Comparison of ENCODE assay signal across 21 cellular contexts in genomic region chr3:143221446-143221845, GRCh38.
DNase-seq lines count a peak whose midpoint lies in the region; ATAC-seq, FAIRE-seq and TF ChIP-seq lines count a peak whose summit lies in the region.
"Had no signal": no experiment of that assay in that cellular context is flagged by ENCODE, and none has a peak within 500 bp of the region (broad histone marks: within the 10 kb centered on the region; RNA-seq: fewer than 3 reads in every experiment).

No MANE protein-coding gene starts in this region.

- intact Hi-C loops in activated CD8-positive, alpha-beta T cell treated with anti-CD3 and anti-CD28 coated beads for 36 hours (cut with micrococcal nuclease) = no loop called here

- H3K27ac ChIP-seq in DOHH2 (ENCODE audit: low read depth, low read length) = no peak overlapping the region
- H3K27ac ChIP-seq: RWPE1 had no signal

- no peaks in the 10 kb centered on the region for H3K9me3 ChIP-seq in DOHH2 (ENCODE audit: control insufficient read depth, insufficient read depth, low read length)
- H3K9me3 ChIP-seq: MG63 had no signal

- ATAC-seq in stimulated activated memory B cell treated with anti-CD40 and anti-IgM and Interleukin-4, amounts not matched to agents 10 μg/mL and 1 μg/mL and 100 μg/mL, for 72 hours = no peak
- ATAC-seq in GM21717 (IDR thresholded peaks at IDR 0.05; ENCODE audit: unreplicated experiment) = no peak
- no peak for ATAC-seq in activated CD8-positive, alpha-beta T cell treated with anti-CD3 and anti-CD28 coated beads for 36 hours
- no peak for ATAC-seq in activated CD8-positive, alpha-beta T cell treated with anti-CD3 and anti-CD28 coated beads, Interleukin-2, amount 10 ng/mL, durations not matched to agents 7 days and 5 days

- H3K27me3 Mint-ChIP-seq in stimulated activated memory B cell treated with anti-CD40 and anti-IgM and Interleukin-4, amounts not matched to agents 10 μg/mL and 1 μg/mL and 100 μg/mL, for 72 hours = no peaks in the 10 kb centered on the region
- H3K27me3 Mint-ChIP-seq in activated CD8-positive, alpha-beta T cell treated with anti-CD3 and anti-CD28 coated beads for 36 hours = no peaks in the 10 kb centered on the region
- no peaks in the 10 kb centered on the region for H3K27me3 Mint-ChIP-seq in activated CD8-positive, alpha-beta T cell treated with anti-CD3 and anti-CD28 coated beads, Interleukin-2, amount 10 ng/mL, durations not matched to agents 7 days and 5 days (ENCODE audit: low read depth)
- H3K27me3 Mint-ChIP-seq: B cell had no signal

- peaks cover 62% of the 10 kb centered on the region for H3K4me1 ChIP-seq in DOHH2 (ENCODE audit: control insufficient read depth, low read length)

- no peaks in the 10 kb centered on the region for H3K27me3 ChIP-seq in DOHH2 (ENCODE audit: control insufficient read depth, low read length)
- H3K27me3 ChIP-seq: MG63 had no signal

- H3K36me3 ChIP-seq in DOHH2 (ENCODE audit: control insufficient read depth, low read length) = no peaks in the 10 kb centered on the region
- H3K36me3 ChIP-seq: MG63 had no signal

- no peak for DNase-seq in GM19239 (ENCODE audit: insufficient read length, low spot score)
- peak; percentile 50 for DNase-seq in RPMI8226
- DNase-seq in GOT3 (lab: John Stamatoyannopoulos, UW) = no peak
- no peak for DNase-seq in activated CD8-positive, alpha-beta T cell treated with anti-CD3 and anti-CD28 coated beads for 36 hours
- no peak for DNase-seq in activated CD8-positive, alpha-beta T cell treated with anti-CD3 and anti-CD28 coated beads, Interleukin-2, amount 10 ng/mL, durations not matched to agents 7 days and 5 days
- DNase-seq: Calu3, DMS79 treated with DMSO at 0.1 percent for 48 hours, HCEC 1CT, MG63, NCI-H1694, NCI-H2029 treated with DMSO at 0.1 percent for 48 hours, NCI-H446 treated with DMSO at 0.1 percent for 48 hours, NCI-H526, NCI-H82, SHP77 had no signal

- no peaks in the 10 kb centered on the region for H3K36me3 Mint-ChIP-seq in stimulated activated memory B cell treated with anti-CD40 and anti-IgM and Interleukin-4, amounts not matched to agents 10 μg/mL and 1 μg/mL and 100 μg/mL, for 72 hours
- no peaks in the 10 kb centered on the region for H3K36me3 Mint-ChIP-seq in activated CD8-positive, alpha-beta T cell treated with anti-CD3 and anti-CD28 coated beads for 36 hours (ENCODE audit: low read depth)
- H3K36me3 Mint-ChIP-seq in activated CD8-positive, alpha-beta T cell treated with anti-CD3 and anti-CD28 coated beads, Interleukin-2, amount 10 ng/mL, durations not matched to agents 7 days and 5 days (ENCODE audit: low read depth) = no peaks in the 10 kb centered on the region

- H3K9me3 Mint-ChIP-seq in stimulated activated memory B cell treated with anti-CD40 and anti-IgM and Interleukin-4, amounts not matched to agents 10 μg/mL and 1 μg/mL and 100 μg/mL, for 72 hours = no peaks in the 10 kb centered on the region
- H3K9me3 Mint-ChIP-seq in activated CD8-positive, alpha-beta T cell treated with anti-CD3 and anti-CD28 coated beads for 36 hours = no peaks in the 10 kb centered on the region
- no peaks in the 10 kb centered on the region for H3K9me3 Mint-ChIP-seq in activated CD8-positive, alpha-beta T cell treated with anti-CD3 and anti-CD28 coated beads, Interleukin-2, amount 10 ng/mL, durations not matched to agents 7 days and 5 days (ENCODE audit: insufficient read depth)

- peak overlapping the region; percentile 23 for H3K27ac Mint-ChIP-seq in stimulated activated memory B cell treated with anti-CD40 and anti-IgM and Interleukin-4, amounts not matched to agents 10 μg/mL and 1 μg/mL and 100 μg/mL, for 72 hours
- H3K27ac Mint-ChIP-seq in activated CD8-positive, alpha-beta T cell treated with anti-CD3 and anti-CD28 coated beads for 36 hours = no peak overlapping the region
- H3K27ac Mint-ChIP-seq in activated CD8-positive, alpha-beta T cell treated with anti-CD3 and anti-CD28 coated beads, Interleukin-2, amount 10 ng/mL, durations not matched to agents 7 days and 5 days = no peak overlapping the region
- H3K27ac Mint-ChIP-seq: B cell had no signal

- H3K4me3 Mint-ChIP-seq in stimulated activated memory B cell treated with anti-CD40 and anti-IgM and Interleukin-4, amounts not matched to agents 10 μg/mL and 1 μg/mL and 100 μg/mL, for 72 hours = no peak overlapping the region
- no peak overlapping the region for H3K4me3 Mint-ChIP-seq in activated CD8-positive, alpha-beta T cell treated with anti-CD3 and anti-CD28 coated beads for 36 hours
- no peak overlapping the region for H3K4me3 Mint-ChIP-seq in activated CD8-positive, alpha-beta T cell treated with anti-CD3 and anti-CD28 coated beads, Interleukin-2, amount 10 ng/mL, durations not matched to agents 7 days and 5 days
- H3K4me3 Mint-ChIP-seq: B cell had no signal

- FAIRE-seq in GM19239 (lab: Jason Lieb, UNC) = peak; percentile 52
- FAIRE-seq: H1 had no signal

- POLR2A ChIA-PET in activated CD8-positive, alpha-beta T cell treated with anti-CD3 and anti-CD28 coated beads for 36 hours (lab: Charles Lee) = interaction anchor here (0.8 to 1.0 kb wide), 2 partner anchors 12 to 18 kb away, joined by 3 read pairs; no protein-coding TSS in a partner anchor
- POLR2A ChIA-PET in activated CD8-positive, alpha-beta T cell treated with anti-CD3 and anti-CD28 coated beads, Interleukin-2, amount 10 ng/mL, durations not matched to agents 7 days and 5 days (lab: Charles Lee) = no interaction called here

- no peak for TF ChIP-seq CTCF in DOHH2 (IDR thresholded peaks at IDR 0.05; ENCODE audit: low read depth, low read length, poor library complexity, severe bottlenecking)
- no peak for TF ChIP-seq CTCF in activated CD8-positive, alpha-beta T cell treated with anti-CD3 and anti-CD28 coated beads for 36 hours (IDR thresholded peaks at IDR 0.05)

- no peaks in the 10 kb centered on the region for H3K9me2 ChIP-seq in DOHH2 (replicated peaks; ENCODE audit: control insufficient read depth, low read length)

- no peaks in the 10 kb centered on the region for H4K20me1 ChIP-seq in DOHH2 (ENCODE audit: control insufficient read depth, insufficient read depth, low read depth, low read length)

- H3K79me2 ChIP-seq in DOHH2 (ENCODE audit: control insufficient read depth, low read length) = no peaks in the 10 kb centered on the region

- peak overlapping the region; percentile 12; the same call in 1 of the 2 replicates for H3K4me3 ChIP-seq in DOHH2 (ENCODE audit: low read length)
- H3K4me3 ChIP-seq: MG63 had no signal

- peaks cover 27% of the 10 kb centered on the region for H3F3A ChIP-seq in DOHH2 (ENCODE audit: control insufficient read depth, insufficient read depth)

- H3K4me1 Mint-ChIP-seq in stimulated activated memory B cell treated with anti-CD40 and anti-IgM and Interleukin-4, amounts not matched to agents 10 μg/mL and 1 μg/mL and 100 μg/mL, for 72 hours = peaks cover 36% of the 10 kb centered on the region
- H3K4me1 Mint-ChIP-seq in activated CD8-positive, alpha-beta T cell treated with anti-CD3 and anti-CD28 coated beads for 36 hours (ENCODE audit: low read depth) = peaks cover 21% of the 10 kb centered on the region
- peaks cover 13% of the 10 kb centered on the region for H3K4me1 Mint-ChIP-seq in activated CD8-positive, alpha-beta T cell treated with anti-CD3 and anti-CD28 coated beads, Interleukin-2, amount 10 ng/mL, durations not matched to agents 7 days and 5 days (ENCODE audit: low read depth)

- CTCF ChIA-PET in activated CD8-positive, alpha-beta T cell treated with anti-CD3 and anti-CD28 coated beads for 36 hours (lab: Charles Lee) = interaction anchor here (1.6 kb wide), 1 partner anchor 97 kb away, joined by 3 read pairs; no protein-coding TSS in a partner anchor
- CTCF ChIA-PET in activated CD8-positive, alpha-beta T cell treated with anti-CD3 and anti-CD28 coated beads, Interleukin-2, amount 10 ng/mL, durations not matched to agents 7 days and 5 days (lab: Charles Lee) = interaction anchor here (2.3 kb wide), 1 partner anchor 100 kb away, joined by 8 read pairs; no protein-coding TSS in a partner anchor

- peak overlapping the region; percentile 88 for H3K4me2 ChIP-seq in DOHH2 (ENCODE audit: low read length)
